9 cellular contexts compared by ENCODE assay signal in genomic region chr11:14554959-14555358, GRCh38. TPM values are rescaled to one million over a fixed set of nuclear protein-coding genes. Genes with fewer than 3 reads are reported as not detected.
DNase-seq lines count a peak whose midpoint lies in the region; ATAC-seq and TF ChIP-seq lines count a peak whose summit lies in the region.
"Had no signal": no experiment of that assay in that cellular context is flagged by ENCODE, and none has a peak within 500 bp of the region (broad histone marks: within the 10 kb centered on the region; RNA-seq: fewer than 3 reads in every experiment).

No MANE protein-coding gene starts in this region.

- H3K4me3 ChIP-seq in AG10803 (ENCODE audit: low read length) (no peak overlapping the region), right cardiac atrium (ENCODE audit: low read length) (no peak overlapping the region)

- peak overlapping the region; percentile 48 for H3K4me3 Mint-ChIP-seq in T-helper 1 cell treated with Interleukin-12 subunit alpha and Interleukin-12 subunit beta and Interleukin-4 antibody, amounts not matched to agents 30 μg/mL and 1 μg/mL, for 36 hours

- no peaks in the 10 kb centered on the region for H3K9me3 ChIP-seq in right cardiac atrium (ENCODE audit: control insufficient read depth, low read length)

- H3K9me3 Mint-ChIP-seq in T-helper 1 cell treated with Interleukin-12 subunit alpha and Interleukin-12 subunit beta and Interleukin-4 antibody, amounts not matched to agents 30 μg/mL and 1 μg/mL, for 36 hours: peaks cover 9% of the 10 kb centered on the region

- H3K27ac ChIP-seq in right cardiac atrium (ENCODE audit: low read length): no peak overlapping the region

- peak; percentile 8 for DNase-seq in AG10803 (ENCODE audit: low read depth)
- no peak for DNase-seq in right cardiac atrium
- DNase-seq in stimulated activated CD4-positive, alpha-beta T cell treated with anti-CD3 and anti-CD28 coated beads, Interleukin-2, amount 100 ng/mL, for 24 hours: no peak
- DNase-seq in DMS53 (lab: John Stamatoyannopoulos, UW): no peak
- no peak for DNase-seq in AG08396 (ENCODE audit: low spot score)
- DNase-seq: NCI-H748 treated with DMSO at 0.1 percent for 48 hours had no signal

- H3K4me1 ChIP-seq in right cardiac atrium (ENCODE audit: control insufficient read depth, insufficient read depth, low read length): peaks cover 2% of the 10 kb centered on the region

- H3K4me1 Mint-ChIP-seq in T-helper 1 cell treated with Interleukin-12 subunit alpha and Interleukin-12 subunit beta and Interleukin-4 antibody, amounts not matched to agents 30 μg/mL and 1 μg/mL, for 36 hours (ENCODE audit: low read depth): peaks cover 49% of the 10 kb centered on the region

- H3K36me3 Mint-ChIP-seq in T-helper 1 cell treated with Interleukin-12 subunit alpha and Interleukin-12 subunit beta and Interleukin-4 antibody, amounts not matched to agents 30 μg/mL and 1 μg/mL, for 36 hours (ENCODE audit: low read depth): peaks cover 56% of the 10 kb centered on the region

- H3K27ac Mint-ChIP-seq in T-helper 1 cell treated with Interleukin-12 subunit alpha and Interleukin-12 subunit beta and Interleukin-4 antibody, amounts not matched to agents 30 μg/mL and 1 μg/mL, for 36 hours: peak overlapping the region; percentile 93

- 45% methylated on average over 2 of the region's 2 CpGs for WGBS in right cardiac atrium

- no peaks in the 10 kb centered on the region for H3K27me3 Mint-ChIP-seq in T-helper 1 cell treated with Interleukin-12 subunit alpha and Interleukin-12 subunit beta and Interleukin-4 antibody, amounts not matched to agents 30 μg/mL and 1 μg/mL, for 36 hours (ENCODE audit: low read depth)

- intact Hi-C loops in right cardiac atrium (cut with DNase I): no loop called here

- ATAC-seq in GM21447 (IDR thresholded peaks at IDR 0.05; ENCODE audit: unreplicated experiment) (peak; percentile 84), right cardiac atrium (peak; percentile 65 to 74), HG02970 (IDR thresholded peaks at IDR 0.05; ENCODE audit: low FRiP score, unreplicated experiment) (no peak)

- H3K27me3 ChIP-seq in right cardiac atrium (ENCODE audit: control insufficient read depth, insufficient read depth): no peaks in the 10 kb centered on the region

- no peak for TF ChIP-seq CTCF in AG10803 (conservative IDR thresholded peaks at IDR 0.05; ENCODE audit: low read length)

RNA-seq across cellular contexts. Expression of gene PSMA1, which starts 34.8 kb away (rescaled TPM):
- total RNA-seq in right cardiac atrium: 100 to 1,000 TPM; 105 to 132 (median 117) TPM
- polyA plus RNA-seq in right cardiac atrium: 145 TPM

RNA-seq across cellular contexts. Expression of gene COPB1, which starts 55.3 kb away (rescaled TPM):
- total RNA-seq in right cardiac atrium: 10 to 100 TPM; 46.0 to 62.3 (median 55.3) TPM
- polyA plus RNA-seq in right cardiac atrium: 41.7 TPM
